In the genomic region with DNA sequence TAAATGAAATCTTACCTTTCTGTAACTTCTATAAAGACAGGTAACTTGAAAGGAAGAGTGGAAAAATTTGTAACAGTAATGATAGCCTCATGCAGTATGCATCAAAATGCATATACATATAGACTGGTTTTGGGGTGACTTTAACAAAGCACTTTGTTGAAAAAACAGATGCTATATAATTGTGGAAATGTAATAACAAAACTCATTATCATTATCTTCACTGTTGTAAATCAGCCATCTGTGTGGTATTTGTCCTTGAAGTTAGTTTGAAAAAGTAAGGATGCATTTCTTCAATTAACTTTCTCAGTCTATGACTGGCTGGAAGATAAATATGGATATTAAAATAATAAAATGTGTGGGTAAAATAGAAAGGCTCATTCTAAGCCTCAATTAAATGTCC, we compare ENCODE assay signal across 3 cellular contexts.
"Had no signal": no experiment of that assay in that cellular context is flagged by ENCODE, and none has a peak within 500 bp of the region (broad histone marks: within the 10 kb centered on the region; RNA-seq: fewer than 3 reads in every experiment).

No MANE protein-coding gene starts in this region.

- DNase-seq: GDM1, GF-D8 had no signal

- H3K4me3 ChIP-seq: GM12878 had no signal

- ATAC-seq: GM12878 had no signal
